ENCODE assay signal across 9 cellular contexts in the genomic region with DNA sequence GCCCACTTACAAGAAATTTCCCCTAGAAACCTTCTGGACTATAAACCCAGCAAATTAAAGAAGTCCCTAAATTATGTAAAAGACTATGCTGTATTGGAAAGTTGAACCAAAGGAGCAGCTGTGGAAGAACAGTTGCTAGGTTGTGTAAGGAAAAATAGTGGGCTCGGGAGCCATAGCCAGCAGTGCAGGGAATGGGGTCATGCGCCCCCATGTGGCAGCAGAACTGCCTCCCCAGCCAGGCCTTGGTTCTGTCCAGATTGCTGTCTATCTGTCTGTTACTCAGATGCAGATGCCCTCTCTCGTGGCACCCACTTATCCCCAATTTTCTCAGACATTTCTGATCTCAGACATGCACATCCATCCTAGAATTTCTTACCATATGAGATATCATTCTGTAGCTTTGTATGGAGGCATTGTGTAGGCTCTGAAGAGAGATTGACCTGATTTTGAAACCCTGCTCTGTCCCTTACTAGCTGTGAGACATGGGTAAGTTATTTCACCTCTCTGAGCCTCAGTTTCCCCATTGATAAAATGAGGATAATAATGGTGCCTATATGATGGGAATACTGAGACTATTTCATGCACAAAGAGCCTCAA.
DNase-seq lines count a peak whose midpoint lies in the region; ATAC-seq, FAIRE-seq and TF ChIP-seq lines count a peak whose summit lies in the region.
"Had no signal": no experiment of that assay in that cellular context is flagged by ENCODE, and none has a peak within 500 bp of the region (broad histone marks: within the 10 kb centered on the region; RNA-seq: fewer than 3 reads in every experiment).

No MANE protein-coding gene starts in this region.

- no peak for FAIRE-seq in RCC 7860 (lab: Jason Lieb, UNC)

- DNase-seq in RCC 7860 (ENCODE audit: low spot score) (peak; percentile 23), epithelial cell of esophagus (ENCODE audit: low read depth) (peak; percentile 37), mucosa of descending colon (peak in 2 of 3 donors; percentile 72 to 76), GOT3 (lab: John Stamatoyannopoulos, UW) (no peak)

- intact Hi-C loops in mucosa of descending colon (cut with DNase I, micrococcal nuclease), result no loop called here

- TF ChIP-seq CTCF in C4-2B (conservative IDR thresholded peaks at IDR 0.05) (peak; percentile 84), epithelial cell of esophagus (IDR thresholded peaks at IDR 0.05; ENCODE audit: insufficient read depth, low read depth, low read length, missing control alignments) (peak; percentile 56), mucosa of descending colon (IDR thresholded peaks at IDR 0.05) (peak; percentile 51)

- no peaks in the 10 kb centered on the region for H3K9me3 ChIP-seq in mucosa of descending colon

- H3K4me1 ChIP-seq in mucosa of descending colon (ENCODE audit: low read depth), result no peaks in the 10 kb centered on the region

- no peak overlapping the region for H3K27ac ChIP-seq in C4-2B

- H3K36me3 ChIP-seq in mucosa of descending colon (ENCODE audit: low read depth), result no peaks in the 10 kb centered on the region

- ATAC-seq in GM18508 (IDR thresholded peaks at IDR 0.05; ENCODE audit: insufficient read depth, unreplicated experiment) (peak; percentile 72), HG03342 (IDR thresholded peaks at IDR 0.05; ENCODE audit: unreplicated experiment) (peak; percentile 76), mucosa of descending colon (peak; percentile 69), GM21723 (IDR thresholded peaks at IDR 0.05; ENCODE audit: unreplicated experiment) (no peak)
- ATAC-seq: T-cell had no signal

- H3K4me3 ChIP-seq in epithelial cell of esophagus (ENCODE audit: low read length), result no peak overlapping the region
- H3K4me3 ChIP-seq in mucosa of descending colon, result no peak overlapping the region
